Comparison of ENCODE assay signal across 21 cellular contexts in the genomic region with DNA sequence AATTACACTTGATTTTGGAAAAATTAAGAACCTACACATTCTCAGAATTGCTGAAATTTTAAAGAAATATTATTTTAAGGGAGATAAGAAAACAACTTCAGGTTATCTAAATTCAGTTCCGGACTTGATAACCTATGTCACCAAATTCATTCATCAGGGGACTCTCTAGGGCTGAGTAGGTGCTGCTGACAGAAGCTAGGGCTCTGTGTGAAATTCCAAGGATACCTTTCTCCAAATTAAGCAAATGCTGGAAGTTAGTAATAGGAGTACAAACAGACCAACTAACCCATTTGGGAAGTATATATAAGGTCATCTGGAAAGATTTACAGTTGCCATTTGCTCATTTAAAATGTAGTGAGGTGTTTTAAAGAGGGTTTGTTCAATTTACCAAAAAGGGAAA.
A peak's percentile ranks its signal among the peaks of the same experiment; 100 is the strongest.
DNase-seq lines count a peak whose midpoint lies in the region; ATAC-seq, FAIRE-seq and TF ChIP-seq lines count a peak whose summit lies in the region.
"Had no signal": no experiment of that assay in that cellular context is flagged by ENCODE, and none has a peak within 500 bp of the region (broad histone marks: within the 10 kb centered on the region; RNA-seq: fewer than 3 reads in every experiment).

No MANE protein-coding gene starts in this region.

- TF ChIP-seq CTCF in cardiac muscle cell (IDR thresholded peaks at IDR 0.05; ENCODE audit: low read depth, low read length) (no peak), endothelial cell of umbilical vein (IDR thresholded peaks at IDR 0.05; ENCODE audit: extremely low read depth in 1 of 2, insufficient read depth in 1 of 2, low read depth in 1 of 2, low read length in 2 of 2) (no peak), neutrophil (IDR thresholded peaks at IDR 0.05) (no peak)
- TF ChIP-seq CTCF in CD4-positive, alpha-beta T cell (IDR thresholded peaks at IDR 0.05): no peak

- H3K27me3 ChIP-seq in cardiac muscle cell (no peaks in the 10 kb centered on the region), right cardiac atrium (ENCODE audit: control insufficient read depth, insufficient read depth) (no peaks in the 10 kb centered on the region), endothelial cell of umbilical vein (ENCODE audit: control insufficient read depth in 2 of 2, insufficient read depth in 2 of 2, low read length in 2 of 2) (no peaks in the 10 kb centered on the region), neutrophil (no peaks in the 10 kb centered on the region)
- H3K27me3 ChIP-seq in CD4-positive, alpha-beta T cell (ENCODE audit: control insufficient read depth, insufficient read depth, low read length): no peaks in the 10 kb centered on the region
- H3K27me3 ChIP-seq: BLaER1 treated with 17β-estradiol and CSF1 and Interleukin-3, amounts not matched to agents 10 nM and 100 nM had no signal

- no peak for FAIRE-seq in endothelial cell of umbilical vein (lab: Jason Lieb, UNC)
- FAIRE-seq: A549, G401.6 had no signal

- H3K27ac ChIP-seq in cardiac muscle cell (peak overlapping the region; percentile 95), right cardiac atrium (ENCODE audit: low read length) (no peak overlapping the region), endothelial cell of umbilical vein (ENCODE audit: insufficient read depth, low read depth, low read length) (no peak overlapping the region), neutrophil (peak overlapping the region; percentile 85)
- H3K27ac ChIP-seq in CD4-positive, alpha-beta T cell (ENCODE audit: low read depth, low read length): no peak overlapping the region
- H3K27ac ChIP-seq: 22Rv1; A549; BLaER1 treated with 17β-estradiol and CSF1 and Interleukin-3, amounts not matched to agents 10 nM and 100 nM; C4-2B had no signal

- no peak for ATAC-seq in right cardiac atrium
- no peak for ATAC-seq in stimulated activated naive B cell treated with anti-CD40 and anti-IgM and Interleukin-4, amounts not matched to agents 10 μg/mL and 1 μg/mL and 100 μg/mL, for 72 hours (replicated peaks)
- no peak for ATAC-seq in CD4-positive, alpha-beta T cell (ENCODE audit: poor library complexity)
- ATAC-seq in GM18858 (IDR thresholded peaks at IDR 0.05; ENCODE audit: unreplicated experiment): no peak
- ATAC-seq: A549 had no signal

- H3K36me3 Mint-ChIP-seq in stimulated activated naive B cell treated with anti-CD40 and anti-IgM and Interleukin-4, amounts not matched to agents 10 μg/mL and 1 μg/mL and 100 μg/mL, for 72 hours: peaks cover 26 to 55% of the 10 kb centered on the region in 2 donors
- H3K36me3 Mint-ChIP-seq in CD4-positive, alpha-beta T cell (ENCODE audit: low read depth): peaks cover 98% of the 10 kb centered on the region

- peaks cover 2% of the 10 kb centered on the region for H4K20me1 ChIP-seq in endothelial cell of umbilical vein (replicated peaks; ENCODE audit: control insufficient read depth, extremely low read depth, insufficient read depth, low read length)

- CTCF ChIA-PET in endothelial cell of umbilical vein (lab: Charles Lee): interaction anchor here (1.0 to 2.8 kb wide), 3 partner anchors 10 to 451 kb away, joined by 3 to 9 read pairs (median 5); a partner anchor contains a TSS
- CTCF ChIA-PET in CD4-positive, alpha-beta T cell (lab: Charles Lee): no interaction called here

- dilution Hi-C loops in endothelial cell of umbilical vein (cut with MboI; ENCODE audit: extremely low pct_ligation_motif_present, low sequenced_read_pairs): no loop called here

- H3K9me3 ChIP-seq in cardiac muscle cell (ENCODE audit: low read depth): no peaks in the 10 kb centered on the region
- no peaks in the 10 kb centered on the region for H3K9me3 ChIP-seq in right cardiac atrium (ENCODE audit: control insufficient read depth, low read length)
- no peaks in the 10 kb centered on the region for H3K9me3 ChIP-seq in endothelial cell of umbilical vein (replicated peaks; ENCODE audit: control insufficient read depth, insufficient read depth, low read length)
- H3K9me3 ChIP-seq in neutrophil: no peaks in the 10 kb centered on the region
- H3K9me3 ChIP-seq in CD4-positive, alpha-beta T cell (ENCODE audit: control insufficient read depth, low read length): no peaks in the 10 kb centered on the region
- H3K9me3 ChIP-seq: A549; BLaER1 treated with 17β-estradiol and CSF1 and Interleukin-3, amounts not matched to agents 10 nM and 100 nM had no signal

- H3K4me3 ChIP-seq in cardiac muscle cell: no peak overlapping the region
- no peak overlapping the region for H3K4me3 ChIP-seq in right cardiac atrium (ENCODE audit: low read length)
- no peak overlapping the region for H3K4me3 ChIP-seq in endothelial cell of umbilical vein (replicated peaks in 1 of 3; ENCODE audit: insufficient read depth in 1 of 3, low read depth in 1 of 3, low read length in 3 of 3)
- H3K4me3 ChIP-seq in neutrophil (ENCODE audit: low read depth in 1 of 2, low read length in 1 of 2): no peak overlapping the region
- H3K4me3 ChIP-seq: A549; BLaER1 treated with 17β-estradiol and CSF1 and Interleukin-3, amounts not matched to agents 10 nM and 100 nM had no signal

- no peak overlapping the region for H3K9ac ChIP-seq in endothelial cell of umbilical vein (replicated peaks; ENCODE audit: extremely low read depth, insufficient read depth, low read length)
- H3K9ac ChIP-seq: BLaER1 treated with 17β-estradiol and CSF1 and Interleukin-3, amounts not matched to agents 10 nM and 100 nM had no signal

- no peaks in the 10 kb centered on the region for H3K27me3 Mint-ChIP-seq in stimulated activated naive B cell treated with anti-CD40 and anti-IgM and Interleukin-4, amounts not matched to agents 10 μg/mL and 1 μg/mL and 100 μg/mL, for 72 hours
- no peaks in the 10 kb centered on the region for H3K27me3 Mint-ChIP-seq in CD4-positive, alpha-beta T cell
- H3K27me3 Mint-ChIP-seq: B cell; CD4-positive, alpha-beta memory T cell; CD8-positive, alpha-beta memory T cell had no signal

- peaks cover 60% of the 10 kb centered on the region for H3K4me1 ChIP-seq in cardiac muscle cell (ENCODE audit: low read depth)
- no peaks in the 10 kb centered on the region for H3K4me1 ChIP-seq in right cardiac atrium (ENCODE audit: control insufficient read depth, insufficient read depth, low read length)
- peaks cover 13% of the 10 kb centered on the region for H3K4me1 ChIP-seq in endothelial cell of umbilical vein (ENCODE audit: control insufficient read depth, extremely low read depth, insufficient read depth, low read length)
- H3K4me1 ChIP-seq in neutrophil (ENCODE audit: control insufficient read depth in 1 of 2, insufficient read depth in 1 of 2, low read depth in 1 of 2, low read length in 1 of 2): peaks cover 97 to 98% of the 10 kb centered on the region in 2 experiments
- H3K4me1 ChIP-seq: A549 had no signal

- intact Hi-C loops in right cardiac atrium (cut with DNase I): no loop called here
- intact Hi-C loops in endothelial cell of umbilical vein (cut with micrococcal nuclease): no loop called here
- intact Hi-C loops in CD4-positive, alpha-beta T cell (cut with DNase I, micrococcal nuclease): no loop called here

- H3K79me2 ChIP-seq in endothelial cell of umbilical vein (ENCODE audit: control insufficient read depth, insufficient read depth, low read length): no peaks in the 10 kb centered on the region

- no peak for TF ChIP-seq POLR2A in endothelial cell of umbilical vein (IDR thresholded peaks at IDR 0.05; ENCODE audit: low read depth, low read length)

- no peak overlapping the region for H3K4me3 Mint-ChIP-seq in stimulated activated naive B cell treated with anti-CD40 and anti-IgM and Interleukin-4, amounts not matched to agents 10 μg/mL and 1 μg/mL and 100 μg/mL, for 72 hours
- H3K4me3 Mint-ChIP-seq in CD4-positive, alpha-beta T cell: no peak overlapping the region
- H3K4me3 Mint-ChIP-seq: B cell; CD4-positive, alpha-beta memory T cell; CD8-positive, alpha-beta memory T cell had no signal

- H3K27ac Mint-ChIP-seq in stimulated activated naive B cell treated with anti-CD40 and anti-IgM and Interleukin-4, amounts not matched to agents 10 μg/mL and 1 μg/mL and 100 μg/mL, for 72 hours: peak overlapping the region; percentile 56
- no peak overlapping the region for H3K27ac Mint-ChIP-seq in CD4-positive, alpha-beta T cell
- H3K27ac Mint-ChIP-seq: B cell; CD4-positive, alpha-beta memory T cell; CD8-positive, alpha-beta memory T cell had no signal

- H3K9me3 Mint-ChIP-seq in stimulated activated naive B cell treated with anti-CD40 and anti-IgM and Interleukin-4, amounts not matched to agents 10 μg/mL and 1 μg/mL and 100 μg/mL, for 72 hours: no peaks in the 10 kb centered on the region
- no peaks in the 10 kb centered on the region for H3K9me3 Mint-ChIP-seq in CD4-positive, alpha-beta T cell
- H3K9me3 Mint-ChIP-seq: CD4-positive, alpha-beta memory T cell; CD8-positive, alpha-beta memory T cell had no signal

- H2AFZ ChIP-seq in endothelial cell of umbilical vein (ENCODE audit: low read depth, low read length): no peak overlapping the region

- H3K4me1 Mint-ChIP-seq in stimulated activated naive B cell treated with anti-CD40 and anti-IgM and Interleukin-4, amounts not matched to agents 10 μg/mL and 1 μg/mL and 100 μg/mL, for 72 hours: peaks cover 2 to 6% of the 10 kb centered on the region in 2 donors
- H3K4me1 Mint-ChIP-seq in CD4-positive, alpha-beta T cell (ENCODE audit: low read depth): no peaks in the 10 kb centered on the region
- H3K4me1 Mint-ChIP-seq: B cell had no signal

- no TSS peak for BruUV-seq in endothelial cell of umbilical vein (replicated peaks; lab: Mats Ljungman, UMichigan)

- DNase-seq in cardiac muscle cell (ENCODE audit: low read depth in 1 of 2, low spot score in 1 of 2) (peak in 1 of 2 donors; percentile 63), right cardiac atrium (no peak), endothelial cell of umbilical vein (ENCODE audit: low read depth, low spot score) (peak; percentile 15), DMS53 treated with DMSO at 0.1 percent for 48 hours (lab: John Stamatoyannopoulos, UW; ENCODE audit: unreplicated experiment) (no peak)
- DNase-seq in stimulated activated naive B cell treated with anti-CD40 and anti-IgM and Interleukin-4, amounts not matched to agents 10 μg/mL and 1 μg/mL and 100 μg/mL, for 72 hours: no peak
- no peak for DNase-seq in CD4-positive, alpha-beta T cell
- DNase-seq: CD4-positive, alpha-beta memory T cell; CD8-positive, alpha-beta memory T cell; COR-L47; DMS 273 treated with DMSO at 0.1 percent for 48 hours; DMS153; DMS53; DMS79 treated with DMSO at 0.1 percent for 48 hours had no signal

- POLR2A ChIA-PET in endothelial cell of umbilical vein (lab: Charles Lee): no interaction called here
- POLR2A ChIA-PET in CD4-positive, alpha-beta T cell (lab: Charles Lee): no interaction called here

- H3K4me2 ChIP-seq in endothelial cell of umbilical vein (ENCODE audit: insufficient read depth, low read length): no peak overlapping the region
- H3K4me2 ChIP-seq: A549; BLaER1 treated with 17β-estradiol and CSF1 and Interleukin-3, amounts not matched to agents 10 nM and 100 nM had no signal

- 45% methylated on average over 1 of the region's 1 CpG for WGBS in right cardiac atrium

- H3K9me1 ChIP-seq in endothelial cell of umbilical vein (replicated peaks; ENCODE audit: control insufficient read depth, extremely low read depth, insufficient read depth, low read length): no peaks in the 10 kb centered on the region

- H3K36me3 ChIP-seq in cardiac muscle cell: peaks cover 8% of the 10 kb centered on the region
- H3K36me3 ChIP-seq in endothelial cell of umbilical vein (ENCODE audit: control insufficient read depth in 2 of 2, extremely low read depth in 1 of 2, insufficient read depth in 2 of 2, low read length in 2 of 2): peaks cover 8 to 9% of the 10 kb centered on the region in 2 experiments
- H3K36me3 ChIP-seq in neutrophil: no peaks in the 10 kb centered on the region

Comparison
In these comparisons a context has a peak if more than half of its experiments do, and no peak if none do; other contexts are left out.
1. H3K27ac ChIP-seq: peak in cardiac muscle cell (single experiment) and neutrophil (single experiment); none in right cardiac atrium (single experiment), endothelial cell of umbilical vein (single experiment) and CD4-positive, alpha-beta T cell (single experiment).